In genomic region chr3:127472506-127472905, GRCh38 we compare ENCODE assay signal across 1 cellular context.
TF ChIP-seq lines count a peak whose summit lies in the region.

No MANE protein-coding gene starts in this region.

TF ChIP-seq in H1, 55 proteins besides CTCF, POLR2A, EP300 and RAD21:
- no peak for TF ChIP-seq JUND (IDR thresholded peaks at IDR 0.05; ENCODE audit: low read length)
- no peak for TF ChIP-seq SRF (IDR thresholded peaks at IDR 0.05; ENCODE audit: low read depth, low read length)
- no peak for TF ChIP-seq GTF2F1 (IDR thresholded peaks at IDR 0.05; ENCODE audit: borderline replicate concordance, low read depth, low read length)
- TF ChIP-seq EGR1 (IDR thresholded peaks at IDR 0.05; ENCODE audit: borderline replicate concordance, low read depth, low read length) = no peak
- TF ChIP-seq TBP (IDR thresholded peaks at IDR 0.05; ENCODE audit: low read depth, low read length) = no peak
- no peak for TF ChIP-seq RNF2 (IDR thresholded peaks at IDR 0.05; ENCODE audit: borderline replicate concordance, low read depth, low read length, missing control alignments, poor library complexity, severe bottlenecking)
- TF ChIP-seq POU5F1 (IDR thresholded peaks at IDR 0.05; ENCODE audit: low read depth, low read length) = no peak
- TF ChIP-seq SP4 (IDR thresholded peaks at IDR 0.05; ENCODE audit: low read length) = no peak
- no peak for TF ChIP-seq CHD7 (IDR thresholded peaks at IDR 0.05; ENCODE audit: insufficient replicate concordance, low read length)
- TF ChIP-seq SIX5 (IDR thresholded peaks at IDR 0.05; ENCODE audit: low read depth, low read length) = no peak
- no peak for TF ChIP-seq KDM5A (IDR thresholded peaks at IDR 0.05; ENCODE audit: low read length)
- TF ChIP-seq, protein P1, sequence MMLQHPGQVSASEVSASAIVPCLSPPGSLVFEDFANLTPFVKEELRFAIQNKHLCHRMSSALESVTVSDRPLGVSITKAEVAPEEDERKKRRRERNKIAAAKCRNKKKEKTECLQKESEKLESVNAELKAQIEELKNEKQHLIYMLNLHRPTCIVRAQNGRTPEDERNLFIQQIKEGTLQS (IDR thresholded peaks at IDR 0.05; ENCODE audit: insufficient read depth, low read depth, low read length) = no peak
- TF ChIP-seq TEAD4 (IDR thresholded peaks at IDR 0.05; ENCODE audit: low read depth, low read length) = no peak
